ENCODE assay signal across 10 cellular contexts in genomic region chr4:84952004-84952403, GRCh38. TPM values are rescaled to one million over a fixed set of nuclear protein-coding genes. Genes with fewer than 3 reads are reported as not detected.
DNase-seq lines count a peak whose midpoint lies in the region; ATAC-seq, FAIRE-seq and TF ChIP-seq lines count a peak whose summit lies in the region.
"Had no signal": no experiment of that assay in that cellular context is flagged by ENCODE, and none has a peak within 500 bp of the region (broad histone marks: within the 10 kb centered on the region; RNA-seq: fewer than 3 reads in every experiment).

No MANE protein-coding gene starts in this region.

- DNase-seq in H54 (ENCODE audit: insufficient read length, low spot score) = no peak
- DNase-seq in ascending aorta (ENCODE audit: low spot score in 2 of 2) = no peak
- DNase-seq in hepatic stellate cell (ENCODE audit: low spot score) = peak; percentile 19
- DNase-seq in skeletal muscle cell (ENCODE audit: low read depth) = peak; percentile 52
- DNase-seq in activated CD8-positive, alpha-beta memory T cell treated with anti-CD3 and anti-CD28 coated beads for 24 hours = no peak
- DNase-seq in stimulated activated naive CD8-positive, alpha-beta T cell treated with anti-CD3 and anti-CD28 coated beads, Interleukin-15, amount 100 ng/mL, for 72 hours = no peak
- DNase-seq: NCI-H524 treated with DMSO at 0.1 percent for 48 hours had no signal

- peaks cover 0 to 28% of the 10 kb centered on the region in 2 donors for H3K4me1 ChIP-seq in ascending aorta

- no peaks in the 10 kb centered on the region for H3K27me3 ChIP-seq in ascending aorta

- FAIRE-seq in H54 (lab: Jason Lieb, UNC) = peak; percentile 20

- H3K4me3 ChIP-seq in ascending aorta = no peak overlapping the region
- H3K4me3 ChIP-seq in skeletal muscle cell (ENCODE audit: low read depth, low read length) = no peak overlapping the region

- H3K36me3 ChIP-seq in ascending aorta = no peaks in the 10 kb centered on the region

- ATAC-seq in stimulated activated naive CD8-positive, alpha-beta T cell treated with anti-CD3 and anti-CD28 coated beads, Interleukin-15, amount 100 ng/mL, for 72 hours = no peak
- no peak for ATAC-seq in HG03108 (IDR thresholded peaks at IDR 0.05; ENCODE audit: unreplicated experiment)
- no peak for ATAC-seq in HG03280 (IDR thresholded peaks at IDR 0.05; ENCODE audit: unreplicated experiment)

- H3K4me1 Mint-ChIP-seq in stimulated activated naive CD8-positive, alpha-beta T cell treated with anti-CD3 and anti-CD28 coated beads, Interleukin-15, amount 100 ng/mL, for 72 hours = no peaks in the 10 kb centered on the region

- H3K27ac ChIP-seq in ascending aorta = peak overlapping the region; percentile 6 to 48

- intact Hi-C loops in ascending aorta (cut with DNase I) = no loop called here

- no peak overlapping the region for H3K4me3 Mint-ChIP-seq in stimulated activated naive CD8-positive, alpha-beta T cell treated with anti-CD3 and anti-CD28 coated beads, Interleukin-15, amount 100 ng/mL, for 72 hours
- H3K4me3 Mint-ChIP-seq: T-helper 1 cell treated with Interleukin-12 subunit alpha and Interleukin-12 subunit beta and Interleukin-4 antibody, amounts not matched to agents 30 μg/mL and 1 μg/mL, for 36 hours had no signal

- no peak for TF ChIP-seq POLR2A in H54 (IDR thresholded peaks at IDR 0.05; ENCODE audit: low read depth, low read length)

- no peaks in the 10 kb centered on the region for H3K9me3 ChIP-seq in ascending aorta

- H3K27ac Mint-ChIP-seq in stimulated activated naive CD8-positive, alpha-beta T cell treated with anti-CD3 and anti-CD28 coated beads, Interleukin-15, amount 100 ng/mL, for 72 hours = no peak overlapping the region
- H3K27ac Mint-ChIP-seq: T-helper 1 cell treated with Interleukin-12 subunit alpha and Interleukin-12 subunit beta and Interleukin-4 antibody, amounts not matched to agents 30 μg/mL and 1 μg/mL, for 36 hours had no signal

- H3K9me3 Mint-ChIP-seq in stimulated activated naive CD8-positive, alpha-beta T cell treated with anti-CD3 and anti-CD28 coated beads, Interleukin-15, amount 100 ng/mL, for 72 hours = no peaks in the 10 kb centered on the region
- H3K9me3 Mint-ChIP-seq: T-helper 1 cell treated with Interleukin-12 subunit alpha and Interleukin-12 subunit beta and Interleukin-4 antibody, amounts not matched to agents 30 μg/mL and 1 μg/mL, for 36 hours had no signal

- TF ChIP-seq CTCF in ascending aorta (IDR thresholded peaks at IDR 0.05) = no peak

- H3K27me3 Mint-ChIP-seq in stimulated activated naive CD8-positive, alpha-beta T cell treated with anti-CD3 and anti-CD28 coated beads, Interleukin-15, amount 100 ng/mL, for 72 hours = no peaks in the 10 kb centered on the region

RNA-seq across cellular contexts. Expression of gene WDFY3, which starts 14.5 kb away (rescaled TPM):
- total RNA-seq in ascending aorta = 30.2 TPM

Comparison
In these comparisons a context has a peak if more than half of its experiments do, and no peak if none do; other contexts are left out.
1. DNase-seq: peak in hepatic stellate cell (single experiment) and skeletal muscle cell (single experiment); none in H54 (single experiment), ascending aorta (0 of 2), activated CD8-positive, alpha-beta memory T cell treated with anti-CD3 and anti-CD28 coated beads for 24 hours (single experiment) and stimulated activated naive CD8-positive, alpha-beta T cell treated with anti-CD3 and anti-CD28 coated beads, Interleukin-15, amount 100 ng/mL, for 72 hours (0 of 2).